8 cellular contexts compared by ENCODE assay signal in the genomic region with DNA sequence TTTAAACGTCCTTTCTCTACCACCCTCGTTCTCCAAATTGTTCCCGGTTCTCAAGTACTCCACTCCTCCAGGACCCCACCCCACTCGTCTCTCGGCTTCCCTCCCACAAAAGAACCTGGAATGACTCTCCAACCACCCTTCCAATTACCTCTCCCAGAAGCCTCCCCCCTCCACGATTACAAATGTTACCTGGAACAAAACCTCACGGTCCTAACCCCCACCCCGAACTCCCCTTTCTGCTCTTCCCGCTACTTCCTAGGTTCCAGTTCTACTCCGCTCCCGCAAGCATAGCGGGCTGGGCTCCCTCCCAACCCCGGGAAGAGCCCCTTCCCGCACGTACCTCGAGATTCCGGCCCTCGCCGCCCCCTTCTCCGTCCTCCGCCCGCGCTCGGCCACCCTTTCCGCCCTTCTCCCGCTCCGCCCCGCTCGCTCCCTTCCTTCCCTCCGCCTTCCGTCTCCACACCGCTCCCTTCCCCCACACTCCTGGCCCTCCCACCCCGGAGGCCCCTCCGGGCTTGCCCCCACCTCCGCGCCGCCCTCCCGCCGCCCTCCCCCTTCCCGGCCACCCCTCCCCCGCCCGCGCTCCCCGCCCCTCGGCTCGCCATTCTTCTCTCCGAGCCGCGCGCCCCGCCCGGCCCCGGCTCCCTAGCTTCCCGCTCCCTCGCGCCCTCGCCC. TPM values are rescaled to one million over a fixed set of nuclear protein-coding genes. Genes with fewer than 3 reads are reported as not detected.
DNase-seq lines count a peak whose midpoint lies in the region; ATAC-seq and TF ChIP-seq lines count a peak whose summit lies in the region.

No MANE protein-coding gene starts in this region.

- H3K27ac Mint-ChIP-seq in activated naive CD4-positive, alpha-beta T cell treated with anti-CD3 and anti-CD28 coated beads, Interleukin-2, amount 50 U/mL, for 72 hours: peak overlapping the region; percentile 94

- H3K9me3 Mint-ChIP-seq in activated naive CD4-positive, alpha-beta T cell treated with anti-CD3 and anti-CD28 coated beads, Interleukin-2, amount 50 U/mL, for 72 hours: no peaks in the 10 kb centered on the region

- H3K36me3 ChIP-seq in parathyroid adenoma (ENCODE audit: control insufficient read depth, insufficient read depth, low read length): no peaks in the 10 kb centered on the region
- peaks cover 0 to 17% (median 16%) of the 10 kb centered on the region in 3 donors for H3K36me3 ChIP-seq in tibial artery

- H3K9ac ChIP-seq in parathyroid adenoma: peak overlapping the region; percentile 13

- TF ChIP-seq CTCF in parathyroid adenoma (IDR thresholded peaks at IDR 0.05) (no peak), tibial artery (IDR thresholded peaks at IDR 0.05) (no peak)

- peak overlapping the region; percentile 98 for H2AFZ ChIP-seq in parathyroid adenoma

- peak overlapping the region; percentile 92 for H3K4me3 ChIP-seq in parathyroid adenoma (ENCODE audit: low read depth, low read length)
- peak overlapping the region; percentile 81 to 95 for H3K4me3 ChIP-seq in tibial artery

- H3K9me3 ChIP-seq in parathyroid adenoma (ENCODE audit: control insufficient read depth, low read length): no peaks in the 10 kb centered on the region
- no peaks in the 10 kb centered on the region for H3K9me3 ChIP-seq in tibial artery

- peak overlapping the region; percentile 64 for H3K4me2 ChIP-seq in parathyroid adenoma (ENCODE audit: low read length)

- peaks cover 7% of the 10 kb centered on the region for H3K4me1 ChIP-seq in parathyroid adenoma
- peaks cover 0 to 39% (median 27%) of the 10 kb centered on the region in 4 donors for H3K4me1 ChIP-seq in tibial artery

- peak; percentile 31 for ATAC-seq in GM21576 (IDR thresholded peaks at IDR 0.05; ENCODE audit: unreplicated experiment)
- ATAC-seq in activated naive CD4-positive, alpha-beta T cell treated with anti-CD3 and anti-CD28 coated beads, Interleukin-2, amount 50 U/mL, for 72 hours: peak; percentile 46 to 65

- H3K36me3 Mint-ChIP-seq in activated naive CD4-positive, alpha-beta T cell treated with anti-CD3 and anti-CD28 coated beads, Interleukin-2, amount 50 U/mL, for 72 hours: peaks cover 26 to 32% of the 10 kb centered on the region in 2 donors

- in situ Hi-C loops in KBM-7 (cut with MboI; ENCODE audit: low pct_unique_long_range_greater_than_20kb, low sequenced_read_pairs): no loop called here

- intact Hi-C loops in head of caudate nucleus (cut with DNase I): loop anchor here (5.0 to 10.0 kb wide), 2 partner anchors 230 to 607 kb away; no protein-coding TSS in a partner anchor
- intact Hi-C loops in tibial artery (cut with DNase I; ENCODE audit: low total_unique reads): no loop called here

- H3K27me3 ChIP-seq in parathyroid adenoma (ENCODE audit: control insufficient read depth, insufficient read depth, low read length) (no peaks in the 10 kb centered on the region), tibial artery (no peaks in the 10 kb centered on the region)

- DNase-seq in D341Med (ENCODE audit: low spot score): peak; percentile 93
- peak; percentile 66 for DNase-seq in KBM-7
- peak; percentile 84 for DNase-seq in SK-N-DZ (ENCODE audit: low spot score)
- peak in 1 of 2 donors; percentile 67 for DNase-seq in activated naive CD4-positive, alpha-beta T cell treated with anti-CD3 and anti-CD28 coated beads, Interleukin-2, amount 50 U/mL, for 72 hours (ENCODE audit: low spot score in 2 of 2)
- peak in 37 of 42 donors; percentile 27 to 85 (median 58) for DNase-seq in head of caudate nucleus
- peak; percentile 69 to 87 for DNase-seq in tibial artery

- H3K79me2 ChIP-seq in parathyroid adenoma: peaks cover 16% of the 10 kb centered on the region

- H3K27ac ChIP-seq in parathyroid adenoma (peak overlapping the region; percentile 73), tibial artery (peak overlapping the region; percentile 77 to 81)

RNA-seq across cellular contexts. Expression of a gene that starts 0.5 kb away (rescaled TPM):
- 135 and 144 TPM in 2 replicates for polyA plus RNA-seq in SK-N-DZ (2014; cell fraction: cytosol; rRNA removed)
- 91.1 and 114 TPM in 2 replicates for polyA plus RNA-seq in SK-N-DZ (2014; cell fraction: nucleus; rRNA removed)
- 100 to 1,000 TPM in 1 of 2 donors, 10 to 100 TPM in 1; 94.6 to 135 TPM for total RNA-seq in activated naive CD4-positive, alpha-beta T cell treated with anti-CD3 and anti-CD28 coated beads, Interleukin-2, amount 50 U/mL, for 72 hours

RNA-seq across cellular contexts. Expression of a gene that starts 0.6 kb away (rescaled TPM):
- polyA plus RNA-seq in SK-N-DZ (2014; cell fraction: cytosol; rRNA removed): 22.8 and 30.1 TPM in 2 replicates
- polyA plus RNA-seq in SK-N-DZ (2014; cell fraction: nucleus; rRNA removed): 33.6 and 43.8 TPM in 2 replicates
- total RNA-seq in activated naive CD4-positive, alpha-beta T cell treated with anti-CD3 and anti-CD28 coated beads, Interleukin-2, amount 50 U/mL, for 72 hours: 10 to 100 TPM; 56.0 to 86.7 TPM

RNA-seq across cellular contexts. Expression of a gene that starts 26.4 kb away (rescaled TPM):
- 0.03 and 0.42 TPM in 2 replicates for polyA plus RNA-seq in SK-N-DZ (2014; cell fraction: cytosol; rRNA removed)
- 0.63 and 16.9 TPM in 2 replicates for polyA plus RNA-seq in SK-N-DZ (2014; cell fraction: nucleus; rRNA removed)
- under 1 TPM; 0.31 to 0.61 TPM for total RNA-seq in activated naive CD4-positive, alpha-beta T cell treated with anti-CD3 and anti-CD28 coated beads, Interleukin-2, amount 50 U/mL, for 72 hours

RNA-seq across cellular contexts. Expression of a gene that starts 55.1 kb away (rescaled TPM):
- 5.9 and 8.4 TPM in 2 replicates for polyA plus RNA-seq in SK-N-DZ (2014; cell fraction: cytosol; rRNA removed)
- polyA plus RNA-seq in SK-N-DZ (2014; cell fraction: nucleus; rRNA removed): 5.8 and 8.8 TPM in 2 replicates
- 10 to 100 TPM; 12.7 to 21.2 TPM for total RNA-seq in activated naive CD4-positive, alpha-beta T cell treated with anti-CD3 and anti-CD28 coated beads, Interleukin-2, amount 50 U/mL, for 72 hours
